In the genomic region with DNA sequence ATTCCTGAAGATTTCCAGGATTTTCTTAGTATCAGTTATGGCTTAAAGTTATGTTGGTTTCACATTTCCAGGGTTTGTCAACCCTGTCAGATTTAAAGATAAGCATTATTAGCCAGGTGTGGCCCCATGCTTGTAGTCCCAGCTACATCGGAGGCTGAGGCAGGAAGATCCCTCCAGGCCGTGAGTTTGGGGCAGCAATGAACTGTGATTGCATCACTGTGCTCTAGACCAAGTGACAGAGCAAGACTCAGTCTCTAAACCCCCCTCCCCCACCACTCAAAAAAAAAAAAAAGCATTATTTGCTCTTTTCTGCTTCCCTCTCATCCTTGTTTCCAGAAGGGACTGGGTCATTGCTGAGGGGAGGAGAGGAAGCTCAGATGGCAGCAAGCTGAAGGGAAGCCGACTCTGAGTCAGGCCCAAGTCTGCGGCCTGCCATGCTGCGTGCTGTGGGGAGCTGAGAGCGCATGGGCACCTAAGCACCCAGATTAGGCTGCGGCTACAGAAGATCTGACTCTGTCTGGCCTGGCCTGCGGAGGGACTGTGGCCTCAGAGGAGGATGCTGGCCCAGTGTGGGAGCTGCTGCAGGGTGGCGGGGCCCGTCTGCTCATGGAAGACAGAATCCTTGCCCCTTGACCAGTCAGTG, we compare ENCODE assay signal across 2 cellular contexts.
TF ChIP-seq lines count a peak whose summit lies in the region.
"Not testable (repeated sequence)": the region's sequence is repeated elsewhere in the genome, so short reads cannot be mapped to it uniquely, and the experiment has no call there.

No MANE protein-coding gene starts in this region.

TF ChIP-seq in IMR-90, 13 proteins besides CTCF, POLR2A, EP300 and RAD21:
- TF ChIP-seq CEBPB (IDR thresholded peaks at IDR 0.05; ENCODE audit: low read depth, low read length) = peak; percentile 23; the same call in 1 of the 2 replicates

TF ChIP-seq in K562, 482 proteins besides CTCF, POLR2A, EP300 and RAD21:
- TF ChIP-seq, protein P1, sequence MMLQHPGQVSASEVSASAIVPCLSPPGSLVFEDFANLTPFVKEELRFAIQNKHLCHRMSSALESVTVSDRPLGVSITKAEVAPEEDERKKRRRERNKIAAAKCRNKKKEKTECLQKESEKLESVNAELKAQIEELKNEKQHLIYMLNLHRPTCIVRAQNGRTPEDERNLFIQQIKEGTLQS (IDR thresholded peaks at IDR 0.05) = peak; percentile 62
- TF ChIP-seq, protein P1 (CRISPR knock-in tag; conservative IDR thresholded peaks at IDR 0.05) = not testable (repeated sequence)
- TF ChIP-seq ZNF384 (IDR thresholded peaks at IDR 0.05; ENCODE audit: low read depth, low read length) = peak; percentile 64
- TF ChIP-seq POLR2G (IDR thresholded peaks at IDR 0.05; ENCODE audit: low read depth, low read length) = peak; percentile 39; the same call in 1 of the 2 replicates
- peak; percentile 60; the same call in 1 of the 2 replicates for TF ChIP-seq CEBPG (CRISPR knock-in tag; IDR thresholded peaks at IDR 0.05)
- TF ChIP-seq CEBPG (tag; conservative IDR thresholded peaks at IDR 0.05 in 1 of 2, IDR thresholded peaks at IDR 0.05 in 1 of 2) = 0 out of 4 replicates have a peak, but pooled peaks of 1 of the 2 experiments have one; percentile 32
